8 cellular contexts compared by ENCODE assay signal in genomic region chr13:85368686-85369085, GRCh38.
"Had no signal": no experiment of that assay in that cellular context is flagged by ENCODE, and none has a peak within 500 bp of the region (broad histone marks: within the 10 kb centered on the region; RNA-seq: fewer than 3 reads in every experiment).

No MANE protein-coding gene starts in this region.

- DNase-seq: GM23248, GOT3, H7, HFFc6, KBM-7 had no signal

- H3K27ac ChIP-seq: GM23248 had no signal

- H3K9ac ChIP-seq: GM23248 had no signal

- H3K36me3 ChIP-seq: HAP-1 had no signal

- H2AFZ ChIP-seq: GM23248 had no signal

- H3K4me3 ChIP-seq: GM23248, HAP-1 had no signal

- ATAC-seq: HCT116, HepG2 had no signal

- H3K9me3 ChIP-seq: HAP-1 had no signal
